In genomic region chr7:143380264-143380645, GRCh38 we compare ENCODE assay signal across 8 cellular contexts. TPM values are rescaled to one million over a fixed set of nuclear protein-coding genes. Genes with fewer than 3 reads are reported as not detected.
DNase-seq lines count a peak whose midpoint lies in the region; ATAC-seq and TF ChIP-seq lines count a peak whose summit lies in the region.

No MANE protein-coding gene starts in this region.

- H3K27me3 Mint-ChIP-seq in nephron progenitor cell (ENCODE audit: low read depth, poor library complexity) = no peaks in the 10 kb centered on the region

- CTCF ChIA-PET in Panc1 (lab: Charles Lee) = interaction anchor here (0.7 to 1.0 kb wide), 6 partner anchors 9 to 782 kb away, joined by 3 to 8 read pairs (median 6); no protein-coding TSS in a partner anchor

- H3K4me3 ChIP-seq in Panc1 (ENCODE audit: low read depth in 2 of 2, low read length in 2 of 2) (peak overlapping the region; percentile 80 to 96), fibroblast of the aortic adventitia (ENCODE audit: low read depth, low read length) (peak overlapping the region; percentile 84)

- no peaks in the 10 kb centered on the region for H3K27me3 ChIP-seq in Panc1 (ENCODE audit: control insufficient read depth, insufficient read depth, low read length)

- intact Hi-C loops in Panc1 (cut with micrococcal nuclease; ENCODE audit: unreplicated experiment) = no loop called here

- no peak overlapping the region for H3K27ac Mint-ChIP-seq in nephron progenitor cell

- peak; percentile 53 for ATAC-seq in GM21529 (IDR thresholded peaks at IDR 0.05; ENCODE audit: unreplicated experiment)
- ATAC-seq in Panc1 = peak; percentile 76
- ATAC-seq in stimulated activated naive CD8-positive, alpha-beta T cell treated with anti-CD3 and anti-CD28 coated beads, Interleukin-15, Interleukin-2, amounts not matched to agents 100 U/mL and 50 U/mL, for 24 hours = peak; percentile 50

- H3K36me3 ChIP-seq in Panc1 (ENCODE audit: control insufficient read depth, insufficient read depth, low read length) = peaks cover 5% of the 10 kb centered on the region; the same call in 1 of the 2 replicates

- no peaks in the 10 kb centered on the region for H3K9me3 ChIP-seq in Panc1 (ENCODE audit: control insufficient read depth, insufficient read depth, low read depth, low read length)

- POLR2A ChIA-PET in Panc1 (lab: Charles Lee) = interaction anchor here (0.7 kb wide), 1 partner anchor 92 kb away, joined by 6 read pairs; no protein-coding TSS in a partner anchor

- peak overlapping the region; percentile 82 for H3K4me3 Mint-ChIP-seq in nephron progenitor cell

- TF ChIP-seq CTCF in Panc1 (IDR thresholded peaks at IDR 0.05) (peak; percentile 96), fibroblast of the aortic adventitia (IDR thresholded peaks at IDR 0.05; ENCODE audit: insufficient read depth, low read length) (peak; percentile 84), nephron progenitor cell (IDR thresholded peaks at IDR 0.05) (peak; percentile 85)

- peaks cover 35% of the 10 kb centered on the region for H3K4me1 Mint-ChIP-seq in nephron progenitor cell

- no peaks in the 10 kb centered on the region for H3K36me3 Mint-ChIP-seq in nephron progenitor cell (ENCODE audit: low read depth)

- DNase-seq in DMS79 (lab: John Stamatoyannopoulos, UW) = peak; percentile 33
- DNase-seq in HuH-7.5 (ENCODE audit: low spot score) = peak; percentile 84
- DNase-seq in Panc1 (ENCODE audit: low read depth, low spot score) = peak; percentile 75
- DNase-seq in activated T-helper 9 cell treated with anti-CD3 and anti-CD28 coated beads, Interleukin-2, amount 50 U/mL, for 16 hours (ENCODE audit: low read depth) = peak; percentile 81
- peak; percentile 90 for DNase-seq in fibroblast of the aortic adventitia (ENCODE audit: low read depth)
- DNase-seq in nephron progenitor cell = peak; percentile 88
- peak; percentile 90 for DNase-seq in stimulated activated naive CD8-positive, alpha-beta T cell treated with anti-CD3 and anti-CD28 coated beads, Interleukin-15, Interleukin-2, amounts not matched to agents 100 U/mL and 50 U/mL, for 24 hours

- H3K27ac ChIP-seq in Panc1 (ENCODE audit: low read length) = peak overlapping the region; percentile 86

- in situ Hi-C loops in Panc1 (cut with HindIII; ENCODE audit: low pct_unique_long_range_greater_than_20kb, low sequenced_read_pairs) = no loop called here

- no peaks in the 10 kb centered on the region for H3K9me3 Mint-ChIP-seq in nephron progenitor cell

- H3K4me1 ChIP-seq in Panc1 (ENCODE audit: control insufficient read depth, insufficient read depth, low read length) = peaks cover 12% of the 10 kb centered on the region; the same call in 1 of the 2 replicates

- no TSS peak for BruUV-seq in Panc1 (replicated peaks; lab: Mats Ljungman, UMichigan)

RNA-seq across cellular contexts. Expression of gene ZYX, which starts 0.9 kb away (rescaled TPM):
- total RNA-seq in Panc1 (2021; ENCODE audit: unreplicated experiment) (169 TPM), fibroblast of the aortic adventitia (ENCODE audit: low replicate concordance) (41.6 and 48.4 TPM in 2 replicates)
- 257 TPM for polyA plus RNA-seq in Panc1 (2012; ENCODE audit: insufficient read length)

RNA-seq across cellular contexts. Expression of gene FAM131B, which starts 17.7 kb away (rescaled TPM):
- total RNA-seq in Panc1 (2021; ENCODE audit: unreplicated experiment) (1.5 TPM), fibroblast of the aortic adventitia (ENCODE audit: low replicate concordance) (3.2 and 4.0 TPM in 2 replicates)
- 1.9 TPM for polyA plus RNA-seq in Panc1 (2012; ENCODE audit: insufficient read length)

RNA-seq across cellular contexts. Expression of gene EPHA1, which starts 28.4 kb away (rescaled TPM):
- total RNA-seq in Panc1 (2021; ENCODE audit: unreplicated experiment) (0.39 TPM), fibroblast of the aortic adventitia (ENCODE audit: low replicate concordance) (not detected in 2 replicates)
- 1.4 TPM for polyA plus RNA-seq in Panc1 (2012; ENCODE audit: insufficient read length)

Comparison
In these comparisons a context has a peak if more than half of its experiments do, and no peak if none do; other contexts are left out.
1. Peak in every context shown above with its lines: DNase-seq, ATAC-seq, H3K4me3 ChIP-seq and H3K27ac ChIP-seq.
2. DNase-seq: peak in every context shown above with its lines; median percentile 90 in fibroblast of the aortic adventitia; 90 in stimulated activated naive CD8-positive, alpha-beta T cell treated with anti-CD3 and anti-CD28 coated beads, Interleukin-15, Interleukin-2, amounts not matched to agents 100 U/mL and 50 U/mL, for 24 hours; 88 in nephron progenitor cell; 84 in HuH-7.5; 81 in activated T-helper 9 cell treated with anti-CD3 and anti-CD28 coated beads, Interleukin-2, amount 50 U/mL, for 16 hours; 75 in Panc1; 33 in DMS79.